In genomic region chr5:91179018-91179417, GRCh38 we compare ENCODE assay signal across 29 cellular contexts.
DNase-seq lines count a peak whose midpoint lies in the region; ATAC-seq and TF ChIP-seq lines count a peak whose summit lies in the region.
"Had no signal": no experiment of that assay in that cellular context is flagged by ENCODE, and none has a peak within 500 bp of the region (broad histone marks: within the 10 kb centered on the region; RNA-seq: fewer than 3 reads in every experiment).

No MANE protein-coding gene starts in this region.

- H2AK5ac ChIP-seq in mesenchymal stem cell (ENCODE audit: low read length, severe bottlenecking) = no peak overlapping the region

- ATAC-seq in Right ventricle myocardium inferior = no peak
- no peak for ATAC-seq in CD4-positive, alpha-beta T cell (ENCODE audit: poor library complexity)
- ATAC-seq: foreskin keratinocyte, GM12878, mucosa of descending colon, Panc1, right cardiac atrium had no signal

- H2BK15ac ChIP-seq in mesenchymal stem cell (ENCODE audit: low read depth, poor library complexity, severe bottlenecking) = no peak overlapping the region

- H3K27ac ChIP-seq in left ventricle myocardium inferior (replicated peaks) (peak overlapping the region; percentile 49), esophagus squamous epithelium (peak overlapping the region in 3 of 4 donors; percentile 47 to 66 (median 62)), mesenchymal stem cell (ENCODE audit: low read length, poor library complexity, severe bottlenecking) (no peak overlapping the region)
- H3K27ac ChIP-seq in CD4-positive, alpha-beta T cell (ENCODE audit: low read depth, low read length) = no peak overlapping the region
- H3K27ac ChIP-seq: BLaER1, cardiac muscle cell, foreskin keratinocyte, tibial artery had no signal

- intact Hi-C loops in left ventricle myocardium inferior (cut with micrococcal nuclease) = no loop called here
- intact Hi-C loops in Right ventricle myocardium inferior (cut with DNase I) = no loop called here
- intact Hi-C loops in esophagus squamous epithelium (cut with DNase I) = no loop called here
- intact Hi-C loops in CD4-positive, alpha-beta T cell (cut with DNase I, micrococcal nuclease) = no loop called here

- no peaks in the 10 kb centered on the region for H3K9me3 Mint-ChIP-seq in CD4-positive, alpha-beta T cell
- H3K9me3 Mint-ChIP-seq: endodermal cell had no signal

- POLR2A ChIA-PET in CD4-positive, alpha-beta T cell (lab: Charles Lee) = no interaction called here

- H4K8ac ChIP-seq in mesenchymal stem cell (ENCODE audit: low read length) = no peak overlapping the region

- no peak overlapping the region for H4K91ac ChIP-seq in mesenchymal stem cell (ENCODE audit: low read length)

- H3K27me3 Mint-ChIP-seq in CD4-positive, alpha-beta T cell = no peaks in the 10 kb centered on the region

- H3K27me3 ChIP-seq in left ventricle myocardium inferior (ENCODE audit: low read depth) = no peaks in the 10 kb centered on the region
- no peaks in the 10 kb centered on the region for H3K27me3 ChIP-seq in esophagus squamous epithelium
- no peaks in the 10 kb centered on the region for H3K27me3 ChIP-seq in mesenchymal stem cell (ENCODE audit: control insufficient read depth in 1 of 2, insufficient read depth in 1 of 2, low read length in 2 of 2)
- H3K27me3 ChIP-seq in CD4-positive, alpha-beta T cell (ENCODE audit: control insufficient read depth, insufficient read depth, low read length) = no peaks in the 10 kb centered on the region
- H3K27me3 ChIP-seq: BLaER1, cardiac muscle cell, foreskin keratinocyte, tibial artery had no signal

- H3K36me3 ChIP-seq in left ventricle myocardium inferior (no peaks in the 10 kb centered on the region), esophagus squamous epithelium (no peaks in the 10 kb centered on the region), mesenchymal stem cell (ENCODE audit: control insufficient read depth in 1 of 2, insufficient read depth in 2 of 2, low read depth in 1 of 2, low read length in 2 of 2) (no peaks in the 10 kb centered on the region)
- H3K36me3 ChIP-seq: BLaER1, cardiac muscle cell, tibial artery had no signal

- CTCF ChIA-PET in CD4-positive, alpha-beta T cell (lab: Charles Lee) = no interaction called here

- H2BK120ac ChIP-seq in mesenchymal stem cell (ENCODE audit: low read depth, low read length) = no peak overlapping the region

- TF ChIP-seq CTCF in left ventricle myocardium inferior (IDR thresholded peaks at IDR 0.05; ENCODE audit: borderline replicate concordance) (no peak), esophagus squamous epithelium (IDR thresholded peaks at IDR 0.05) (no peak), GM10266 (IDR thresholded peaks at IDR 0.05; ENCODE audit: control insufficient read depth, insufficient read depth, low read depth, missing control alignments) (no peak)
- no peak for TF ChIP-seq CTCF in CD4-positive, alpha-beta T cell (IDR thresholded peaks at IDR 0.05)

- no peak overlapping the region for H2BK12ac ChIP-seq in mesenchymal stem cell (ENCODE audit: low read length in 2 of 2)

- H3K4me3 Mint-ChIP-seq in CD4-positive, alpha-beta T cell = no peak overlapping the region
- H3K4me3 Mint-ChIP-seq: endodermal cell had no signal

- H3K9me3 ChIP-seq in left ventricle myocardium inferior (replicated peaks) = no peaks in the 10 kb centered on the region
- H3K9me3 ChIP-seq in esophagus squamous epithelium = no peaks in the 10 kb centered on the region
- H3K9me3 ChIP-seq in mesenchymal stem cell (ENCODE audit: control insufficient read depth, low read length) = no peaks in the 10 kb centered on the region
- no peaks in the 10 kb centered on the region for H3K9me3 ChIP-seq in CD4-positive, alpha-beta T cell (ENCODE audit: control insufficient read depth, low read length)
- H3K9me3 ChIP-seq: mucosa of descending colon, tibial artery had no signal

- no peak overlapping the region for H3K18ac ChIP-seq in mesenchymal stem cell (ENCODE audit: low read depth in 1 of 2, low read length in 2 of 2)

- H2AFZ ChIP-seq in mesenchymal stem cell (ENCODE audit: low read depth, low read length) = no peak overlapping the region

- H3K4ac ChIP-seq in mesenchymal stem cell (ENCODE audit: low read depth in 1 of 2, low read length in 2 of 2) = no peak overlapping the region

- no peak for DNase-seq in left ventricle myocardium inferior
- no peak for DNase-seq in Right ventricle myocardium inferior (ENCODE audit: missing footprints)
- no peak for DNase-seq in esophagus squamous epithelium (lab: John Stamatoyannopoulos, UW)
- DNase-seq in mesenchymal stem cell = no peak
- no peak for DNase-seq in GM10266 (ENCODE audit: extremely low spot score)
- no peak for DNase-seq in CD4-positive, alpha-beta T cell
- DNase-seq in hippocampal formation (lab: John Stamatoyannopoulos, UW) = no peak
- DNase-seq in NCI-H1105 (lab: John Stamatoyannopoulos, UW) = no peak
- DNase-seq: activated CD4-positive, alpha-beta T cell treated with anti-CD3 and anti-CD28 coated beads for 4 hours; activated naive CD4-positive, alpha-beta T cell treated with Interleukin-2 at 50 U/mL for 16 hours; activated T-cell treated with anti-CD3 and anti-CD28 coated beads, Interleukin-2, amount 50 U/mL, for 48 hours; amygdala; COR-L47; cortex of kidney; endodermal cell; foreskin keratinocyte; H7; hypothalamus; Kasumi-1; mucosa of descending colon; NCI-H1694 treated with DMSO at 0.1 percent for 48 hours; NCI-H524 treated with DMSO at 0.1 percent for 48 hours; right cardiac atrium; stimulated activated naive CD4-positive, alpha-beta T cell treated with Interleukin-2 at 50 U/mL for 16 hours; tibial artery had no signal

- H3K4me3 ChIP-seq in left ventricle myocardium inferior = no peak overlapping the region
- no peak overlapping the region for H3K4me3 ChIP-seq in esophagus squamous epithelium
- no peak overlapping the region for H3K4me3 ChIP-seq in mesenchymal stem cell (ENCODE audit: insufficient read depth in 1 of 2, low read depth in 1 of 2, low read length in 2 of 2)
- H3K4me3 ChIP-seq: BLaER1, cardiac muscle cell, GM12878, mucosa of descending colon, tibial artery had no signal

- no peak overlapping the region for H3K14ac ChIP-seq in mesenchymal stem cell (ENCODE audit: low read length in 2 of 2)

- H3K23ac ChIP-seq in mesenchymal stem cell (ENCODE audit: low read length in 2 of 2) = no peak overlapping the region

- peaks cover 5% of the 10 kb centered on the region for H3K4me1 Mint-ChIP-seq in CD4-positive, alpha-beta T cell (ENCODE audit: low read depth)

- no peak for TF ChIP-seq POLR2A in esophagus squamous epithelium (IDR thresholded peaks at IDR 0.05)

- WGBS in esophagus squamous epithelium, 2 donors = 77 to 85% methylated on average over 1 of the region's 1 CpG
- no CpG with 5 or more reads among the region's 1 CpG for WGBS in mesenchymal stem cell

- H2BK5ac ChIP-seq in mesenchymal stem cell (ENCODE audit: low read depth, low read length, poor library complexity, severe bottlenecking) = no peak overlapping the region

- H3K4me1 ChIP-seq in left ventricle myocardium inferior (peaks cover 12% of the 10 kb centered on the region), esophagus squamous epithelium (peaks cover 0 to 23% (median 8%) of the 10 kb centered on the region in 3 donors), mesenchymal stem cell (ENCODE audit: control insufficient read depth, insufficient read depth, low read depth, low read length) (peaks cover 6% of the 10 kb centered on the region)
- H3K4me1 ChIP-seq: foreskin keratinocyte had no signal

- peak overlapping the region; percentile 74 for H3K9ac ChIP-seq in mesenchymal stem cell (ENCODE audit: low read length)
- H3K9ac ChIP-seq: BLaER1 had no signal

- no peaks in the 10 kb centered on the region for H3K79me1 ChIP-seq in mesenchymal stem cell (replicated peaks; ENCODE audit: low read length, poor library complexity, severe bottlenecking)

- no peak overlapping the region for H3K4me2 ChIP-seq in mesenchymal stem cell (ENCODE audit: low read length, poor library complexity, severe bottlenecking)
- H3K4me2 ChIP-seq: BLaER1 had no signal

- no peaks in the 10 kb centered on the region for H3K36me3 Mint-ChIP-seq in CD4-positive, alpha-beta T cell (ENCODE audit: low read depth)

- no peak overlapping the region for H3K27ac Mint-ChIP-seq in CD4-positive, alpha-beta T cell
- H3K27ac Mint-ChIP-seq: endodermal cell had no signal

Comparison
In these comparisons a context has a peak if more than half of its experiments do, and no peak if none do; other contexts are left out.
1. H3K27ac ChIP-seq: peak in left ventricle myocardium inferior (single experiment) and esophagus squamous epithelium (3 of 4); none in mesenchymal stem cell (single experiment) and CD4-positive, alpha-beta T cell (single experiment).